Comparison of ENCODE assay signal across 1 cellular context in the genomic region with DNA sequence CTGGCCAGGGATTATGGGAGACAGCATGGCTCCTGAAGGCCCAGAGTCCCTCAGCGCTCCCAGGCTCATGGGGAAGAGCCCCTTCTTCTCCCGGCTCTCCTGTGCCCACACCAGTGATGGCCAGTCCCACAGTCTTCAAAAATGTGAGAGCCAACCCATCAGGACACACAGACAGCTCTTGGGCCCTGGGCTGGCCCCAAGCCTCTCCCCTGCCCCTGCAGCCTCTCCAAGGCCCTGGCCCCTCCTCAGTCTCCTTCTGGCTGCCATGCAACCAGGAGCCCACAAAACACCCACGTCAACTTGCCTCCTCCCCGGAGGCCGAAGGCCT.
TF ChIP-seq lines count a peak whose summit lies in the region.

No MANE protein-coding gene starts in this region.

TF ChIP-seq in IMR-90, 13 proteins besides CTCF, POLR2A, EP300 and RAD21:
- TF ChIP-seq MXI1 (IDR thresholded peaks at IDR 0.05; ENCODE audit: borderline replicate concordance, low read depth, low read length): no peak
- no peak for TF ChIP-seq BHLHE40 (IDR thresholded peaks at IDR 0.05; ENCODE audit: low read depth, low read length)
- TF ChIP-seq, protein P1, sequence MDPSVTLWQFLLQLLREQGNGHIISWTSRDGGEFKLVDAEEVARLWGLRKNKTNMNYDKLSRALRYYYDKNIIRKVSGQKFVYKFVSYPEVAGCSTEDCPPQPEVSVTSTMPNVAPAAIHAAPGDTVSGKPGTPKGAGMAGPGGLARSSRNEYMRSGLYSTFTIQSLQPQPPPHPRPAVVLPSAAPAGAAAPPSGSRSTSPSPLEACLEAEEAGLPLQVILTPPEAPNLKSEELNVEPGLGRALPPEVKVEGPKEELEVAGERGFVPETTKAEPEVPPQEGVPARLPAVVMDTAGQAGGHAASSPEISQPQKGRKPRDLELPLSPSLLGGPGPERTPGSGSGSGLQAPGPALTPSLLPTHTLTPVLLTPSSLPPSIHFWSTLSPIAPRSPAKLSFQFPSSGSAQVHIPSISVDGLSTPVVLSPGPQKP (IDR thresholded peaks at IDR 0.05; ENCODE audit: borderline replicate concordance, low read depth, low read length): no peak
